In the genomic region with DNA sequence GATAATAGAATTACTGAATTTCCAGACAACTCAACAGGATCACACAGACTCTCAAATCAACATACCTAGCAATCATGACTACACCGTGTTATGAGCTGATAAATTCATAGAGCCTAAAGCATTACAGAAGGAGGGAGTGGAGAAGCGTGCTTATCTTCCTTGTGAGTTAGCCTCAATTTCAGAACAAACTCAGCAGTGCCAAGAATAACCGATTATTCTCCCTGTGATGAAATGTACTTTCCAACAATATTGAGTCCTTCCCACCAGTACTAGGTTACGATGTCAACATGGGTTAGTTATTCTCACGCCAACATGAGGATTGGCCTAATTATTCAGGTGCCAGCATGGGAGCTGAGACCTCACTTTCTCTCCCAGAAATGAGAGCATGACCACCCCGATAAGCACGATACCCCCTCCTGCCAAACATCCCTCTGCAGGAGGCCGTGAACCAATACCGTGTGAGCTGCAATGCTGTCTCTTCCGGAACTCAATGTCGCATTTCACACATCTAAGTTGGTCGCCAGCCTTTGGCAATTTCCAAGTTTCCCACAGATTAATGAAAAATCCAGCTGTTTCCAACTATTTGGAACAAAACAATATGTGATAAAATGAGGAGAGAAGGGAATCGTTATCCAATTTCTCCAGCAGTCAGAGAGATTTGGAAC, we compare ENCODE assay signal across 24 cellular contexts.
A peak's percentile ranks its signal among the peaks of the same experiment; 100 is the strongest.
DNase-seq lines count a peak whose midpoint lies in the region; ATAC-seq, FAIRE-seq and TF ChIP-seq lines count a peak whose summit lies in the region.
"Had no signal": no experiment of that assay in that cellular context is flagged by ENCODE, and none has a peak within 500 bp of the region (broad histone marks: within the 10 kb centered on the region; RNA-seq: fewer than 3 reads in every experiment).

No MANE protein-coding gene starts in this region.

- H4K20me1 ChIP-seq in GM23248 (ENCODE audit: insufficient read depth): no peaks in the 10 kb centered on the region

- intact Hi-C loops in left ventricle myocardium inferior (cut with micrococcal nuclease): no loop called here
- intact Hi-C loops in gastrocnemius medialis (cut with DNase I; ENCODE audit: low total_unique reads): no loop called here

- no peak for FAIRE-seq in urothelium cell line (lab: Jason Lieb, UNC)

- H3K4me2 ChIP-seq in GM23248 (ENCODE audit: unreplicated experiment): no peak overlapping the region

- H2AFZ ChIP-seq in GM23248: 0 out of 2 replicates have a peak overlapping the region, but pooled peaks have one; percentile 10

- H3F3A ChIP-seq in GM23248 (ENCODE audit: insufficient read depth): no peaks in the 10 kb centered on the region

- no peak overlapping the region for H3K9ac ChIP-seq in GM23248

- WGBS in GM23248 (ENCODE audit: low coverage in 1 of 2, low lambda C conversion rate in 2 of 2, missing lambda C conversion rate in 2 of 2), 2 experiments: 22 to 26% methylated on average over 13 of the region's 13 CpGs

- in situ Hi-C loops in GM23248 (cut with MboI): no loop called here
- in situ Hi-C loops in gastrocnemius medialis (cut with MboI; ENCODE audit: low sequenced_read_pairs in 4 of 4): no loop called here

- H3K27me3 ChIP-seq in GM23248 (replicated peaks; ENCODE audit: insufficient read depth): 0 out of 2 replicates have a peak, but pooled peaks cover 8% of the 10 kb centered on the region
- H3K27me3 ChIP-seq in left ventricle myocardium inferior (ENCODE audit: low read depth): no peaks in the 10 kb centered on the region
- no peaks in the 10 kb centered on the region for H3K27me3 ChIP-seq in gastrocnemius medialis

- H3K9me3 ChIP-seq in GM23248 (ENCODE audit: low read depth) (no peaks in the 10 kb centered on the region), left ventricle myocardium inferior (replicated peaks) (no peaks in the 10 kb centered on the region), gastrocnemius medialis (no peaks in the 10 kb centered on the region)
- H3K9me3 ChIP-seq: HAP-1, prostate gland had no signal

- no peak for TF ChIP-seq POLR2A in gastrocnemius medialis (IDR thresholded peaks at IDR 0.05)

- ATAC-seq in gastrocnemius medialis: peak; percentile 66 to 81
- ATAC-seq: activated CD4-positive, CD25-positive, alpha-beta regulatory T cell treated with anti-CD3 and anti-CD28 coated beads, Interleukin-2, amount 50 U/mL, for 24 hours; activated CD8-positive, alpha-beta T cell treated with anti-CD3 and anti-CD28 coated beads for 36 hours had no signal

- no peaks in the 10 kb centered on the region for H3K36me3 ChIP-seq in GM23248 (ENCODE audit: low read depth)
- no peaks in the 10 kb centered on the region for H3K36me3 ChIP-seq in left ventricle myocardium inferior
- H3K36me3 ChIP-seq in gastrocnemius medialis: no peaks in the 10 kb centered on the region
- H3K36me3 ChIP-seq: HAP-1, prostate gland had no signal

- H3K4me3 ChIP-seq in GM23248 (no peak overlapping the region), choroid plexus epithelial cell (ENCODE audit: low read depth, low read length) (no peak overlapping the region), left ventricle myocardium inferior (peak overlapping the region; percentile 17), gastrocnemius medialis (no peak overlapping the region)
- H3K4me3 ChIP-seq: HAP-1, prostate gland had no signal

- TF ChIP-seq CTCF in choroid plexus epithelial cell (conservative IDR thresholded peaks at IDR 0.05; ENCODE audit: low read depth, low read length): no peak
- no peak for TF ChIP-seq CTCF in left ventricle myocardium inferior (IDR thresholded peaks at IDR 0.05; ENCODE audit: borderline replicate concordance)
- TF ChIP-seq CTCF in gastrocnemius medialis (IDR thresholded peaks at IDR 0.05 in 4 of 5, conservative IDR thresholded peaks at IDR 0.05 in 1 of 5): no peak

- H3K9me2 ChIP-seq in GM23248 (ENCODE audit: insufficient read depth): no peaks in the 10 kb centered on the region

- H3K79me2 ChIP-seq in GM23248 (ENCODE audit: insufficient read depth): no peaks in the 10 kb centered on the region

- H3K4me1 ChIP-seq in GM23248 (ENCODE audit: insufficient read depth) (no peaks in the 10 kb centered on the region), left ventricle myocardium inferior (peaks cover 15% of the 10 kb centered on the region), gastrocnemius medialis (no peaks in the 10 kb centered on the region)
- H3K4me1 ChIP-seq: HAP-1, prostate gland had no signal

- DNase-seq in GM23248 (peak; percentile 7), choroid plexus epithelial cell (ENCODE audit: low read depth) (peak; percentile 74), left ventricle myocardium inferior (peak; percentile 26), gastrocnemius medialis (no peak), occipital lobe (lab: John Stamatoyannopoulos, UW) (no peak), D341Med (ENCODE audit: low spot score) (no peak), pons (ENCODE audit: low spot score) (no peak), urothelium cell line (ENCODE audit: low spot score) (no peak)
- DNase-seq: activated CD8-positive, alpha-beta T cell treated with anti-CD3 and anti-CD28 coated beads for 36 hours; amniotic stem cell; cerebellar nuclear complex; effector memory CD4-positive, alpha-beta T cell; head of caudate nucleus; NCI-H1105 treated with DMSO at 0.1 percent for 48 hours; NCI-H2029 treated with DMSO at 0.1 percent for 48 hours; NCI-H82; nephron progenitor cell; OCI-M1; stimulated activated CD4-positive, alpha-beta T cell treated with anti-CD3 and anti-CD28 coated beads, Interleukin-4, amount 100 ng/mL, for 24 hours; stimulated activated naive CD4-positive, alpha-beta T cell treated with Interleukin-2 at 50 U/mL for 16 hours; trophoblast cell had no signal

- H3K27ac ChIP-seq in GM23248 (no peak overlapping the region), left ventricle myocardium inferior (replicated peaks) (peak overlapping the region; percentile 78), gastrocnemius medialis (no peak overlapping the region)
- H3K27ac ChIP-seq: prostate gland had no signal

Comparison
In these comparisons a context has a peak if more than half of its experiments do, and no peak if none do; other contexts are left out.
1. DNase-seq: peak in GM23248 (single experiment), choroid plexus epithelial cell (single experiment) and left ventricle myocardium inferior (single experiment); none in gastrocnemius medialis (0 of 2), occipital lobe (single experiment), D341Med (single experiment), pons (single experiment) and urothelium cell line (single experiment).